8 cellular contexts compared by ENCODE assay signal in genomic region chr4:31045724-31046318, GRCh38.
A peak's percentile ranks its signal among the peaks of the same experiment; 100 is the strongest.
DNase-seq lines count a peak whose midpoint lies in the region; ATAC-seq and TF ChIP-seq lines count a peak whose summit lies in the region.

No MANE protein-coding gene starts in this region.

- H3K4me3 ChIP-seq in AG04450 (ENCODE audit: low read depth, low read length) (no peak overlapping the region), left ventricle myocardium inferior (no peak overlapping the region)

- no peaks in the 10 kb centered on the region for H3K4me1 Mint-ChIP-seq in activated T-helper 17 cell treated with anti-CD3 and anti-CD28 coated beads, Interleukin-2, amount 50 U/mL, for 72 hours

- peaks cover 7% of the 10 kb centered on the region for H3K9me3 Mint-ChIP-seq in activated T-helper 17 cell treated with anti-CD3 and anti-CD28 coated beads, Interleukin-2, amount 50 U/mL, for 72 hours

- intact Hi-C loops in left ventricle myocardium inferior (cut with micrococcal nuclease), result no loop called here

- no peak for DNase-seq in AG04450 (ENCODE audit: low read depth, low spot score)
- DNase-seq in RPMI8226, result peak; percentile 9
- no peak for DNase-seq in left ventricle myocardium inferior
- DNase-seq in activated gamma-delta T cell treated with Interleukin-2 at 50 U/mL for 16 hours, result no peak
- DNase-seq in SKM-1 treated with dmso at 0.1 percent for 144 hours (lab: John Stamatoyannopoulos, UW; ENCODE audit: unreplicated experiment), result no peak
- DNase-seq in MV-4-11 (lab: John Stamatoyannopoulos, UW), result no peak

- no peak overlapping the region for H3K4me3 Mint-ChIP-seq in activated T-helper 17 cell treated with anti-CD3 and anti-CD28 coated beads, Interleukin-2, amount 50 U/mL, for 72 hours

- H3K27ac ChIP-seq in AG04450 (ENCODE audit: low read depth, low read length) (no peak overlapping the region), left ventricle myocardium inferior (replicated peaks) (no peak overlapping the region)

- POLR2A ChIA-PET in AG04450 (lab: Yijun Ruan, JAX), result no interaction called here

- H3K27me3 Mint-ChIP-seq in activated T-helper 17 cell treated with anti-CD3 and anti-CD28 coated beads, Interleukin-2, amount 50 U/mL, for 72 hours, result no peaks in the 10 kb centered on the region

- no peak overlapping the region for H3K27ac Mint-ChIP-seq in activated T-helper 17 cell treated with anti-CD3 and anti-CD28 coated beads, Interleukin-2, amount 50 U/mL, for 72 hours

- ATAC-seq in HG03159 (IDR thresholded peaks at IDR 0.05; ENCODE audit: unreplicated experiment), result peak; percentile 54
- no peak for ATAC-seq in activated T-helper 17 cell treated with anti-CD3 and anti-CD28 coated beads, Interleukin-2, amount 50 U/mL, for 72 hours (replicated peaks)

- no peaks in the 10 kb centered on the region for H3K36me3 Mint-ChIP-seq in activated T-helper 17 cell treated with anti-CD3 and anti-CD28 coated beads, Interleukin-2, amount 50 U/mL, for 72 hours (ENCODE audit: low read depth)

- H3K27me3 ChIP-seq in AG04450 (ENCODE audit: control insufficient read depth, insufficient read depth, low read length) (no peaks in the 10 kb centered on the region), left ventricle myocardium inferior (ENCODE audit: low read depth) (no peaks in the 10 kb centered on the region)

- TF ChIP-seq CTCF in AG04450 (IDR thresholded peaks at IDR 0.05; ENCODE audit: low read depth, low read length) (peak; percentile 56), left ventricle myocardium inferior (IDR thresholded peaks at IDR 0.05; ENCODE audit: borderline replicate concordance) (peak; percentile 57)

- peaks cover 11% of the 10 kb centered on the region for H3K4me1 ChIP-seq in left ventricle myocardium inferior

- H3K9me3 ChIP-seq in AG04450 (ENCODE audit: control insufficient read depth, insufficient read depth, low read length) (no peaks in the 10 kb centered on the region), left ventricle myocardium inferior (replicated peaks) (no peaks in the 10 kb centered on the region)

- H3K36me3 ChIP-seq in left ventricle myocardium inferior, result no peaks in the 10 kb centered on the region

- CTCF ChIA-PET in AG04450 (lab: Charles Lee), result interaction anchor here (0.6 to 2.1 kb wide), 5 partner anchors 9 to 332 kb away, joined by 3 to 6 read pairs (median 5); no protein-coding TSS in a partner anchor
